Comparison of ENCODE assay signal across 22 cellular contexts in the genomic region with DNA sequence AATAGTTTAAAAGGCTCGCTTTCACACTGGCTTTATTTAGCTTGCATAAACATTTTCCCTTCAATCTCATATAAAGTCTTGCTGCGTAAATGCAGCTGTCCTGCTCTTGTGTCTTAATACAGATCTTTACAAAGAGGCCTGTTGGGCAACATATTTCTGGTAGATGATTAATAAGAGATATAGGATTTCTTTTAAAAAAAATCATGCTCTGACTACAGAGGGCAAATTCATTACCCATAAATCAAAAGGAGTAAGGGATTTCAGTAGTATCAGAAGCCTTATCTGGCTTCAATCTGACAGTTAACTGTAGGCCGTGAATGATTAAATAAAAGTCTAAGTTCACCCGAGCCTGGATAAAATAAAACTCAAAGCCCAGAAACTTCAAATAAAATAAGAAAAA.
"Had no signal": no experiment of that assay in that cellular context is flagged by ENCODE, and none has a peak within 500 bp of the region (broad histone marks: within the 10 kb centered on the region; RNA-seq: fewer than 3 reads in every experiment).

No MANE protein-coding gene starts in this region.

- H3K36me3 ChIP-seq: breast epithelium, gastroesophageal sphincter, heart left ventricle, tibial nerve, uterus had no signal

- H3K36me3 Mint-ChIP-seq: activated CD8-positive, alpha-beta memory T cell treated with anti-CD3 and anti-CD28 coated beads, Interleukin-2, amount 10 ng/mL, durations not matched to agents 7 days and 5 days; activated naive CD8-positive, alpha-beta T cell treated with anti-CD3 and anti-CD28 coated beads, Interleukin-2, amount 10 ng/mL, durations not matched to agents 7 days and 5 days; immature natural killer cell; natural killer cell treated with Interleukin-12 subunit alpha and Interleukin-12 subunit beta and Interleukin-15 and Interleukin-18, amount 100 ng/mL, for 72 hours had no signal

- H3K27me3 Mint-ChIP-seq: activated CD4-positive, alpha-beta memory T cell treated with anti-CD3 and anti-CD28 coated beads, Interleukin-2, amount 10 ng/mL, durations not matched to agents 7 days and 5 days; activated CD8-positive, alpha-beta memory T cell treated with anti-CD3 and anti-CD28 coated beads, Interleukin-2, amount 10 ng/mL, durations not matched to agents 7 days and 5 days; activated naive CD8-positive, alpha-beta T cell treated with anti-CD3 and anti-CD28 coated beads, Interleukin-2, amount 10 ng/mL, durations not matched to agents 7 days and 5 days; activated T-helper 17 cell treated with anti-CD3 and anti-CD28 coated beads, Interleukin-2, amount 50 U/mL, for 72 hours; natural killer cell treated with Interleukin-12 subunit alpha and Interleukin-12 subunit beta and Interleukin-15 and Interleukin-18, amount 100 ng/mL, for 72 hours had no signal

- H3K27ac ChIP-seq: breast epithelium, gastroesophageal sphincter, heart left ventricle, tibial nerve, uterus had no signal

- H3K4me3 ChIP-seq: breast epithelium, gastroesophageal sphincter, heart left ventricle, tibial nerve, uterus had no signal

- H3K27me3 ChIP-seq: breast epithelium, gastroesophageal sphincter, heart left ventricle, tibial nerve, uterus had no signal

- DNase-seq: activated CD4-positive, alpha-beta memory T cell treated with anti-CD3 and anti-CD28 coated beads, Interleukin-2, amount 10 ng/mL, durations not matched to agents 7 days and 5 days; activated CD4-positive, alpha-beta T cell treated with anti-CD3 and anti-CD28 coated beads for 48 hours; activated CD8-positive, alpha-beta memory T cell treated with anti-CD3 and anti-CD28 coated beads, Interleukin-2, amount 10 ng/mL, durations not matched to agents 7 days and 5 days; activated naive CD4-positive, alpha-beta T cell; activated naive CD8-positive, alpha-beta T cell treated with anti-CD3 and anti-CD28 coated beads, Interleukin-2, amount 10 ng/mL, durations not matched to agents 7 days and 5 days; aorta; cerebellar nuclear complex; effector CD4-positive, alpha-beta T cell; heart left ventricle; immature natural killer cell; kidney glomerular epithelial cell; mesenchymal stem cell; nucleus accumbens; posterior cingulate gyrus; stimulated activated CD4-positive, alpha-beta T cell treated with anti-CD3 and anti-CD28 coated beads, Interleukin-2, amount 100 ng/mL, for 24 hours; stimulated activated naive CD4-positive, alpha-beta T cell treated with Interleukin-2 at 50 U/mL for 16 hours; uterus had no signal

- H3K9me3 ChIP-seq: breast epithelium, gastroesophageal sphincter, uterus had no signal

- H3K4me1 ChIP-seq: breast epithelium, heart left ventricle, tibial nerve, uterus had no signal

- H3K4me1 Mint-ChIP-seq: activated CD4-positive, alpha-beta memory T cell treated with anti-CD3 and anti-CD28 coated beads, Interleukin-2, amount 10 ng/mL, durations not matched to agents 7 days and 5 days; activated CD8-positive, alpha-beta memory T cell treated with anti-CD3 and anti-CD28 coated beads, Interleukin-2, amount 10 ng/mL, durations not matched to agents 7 days and 5 days; activated naive CD8-positive, alpha-beta T cell treated with anti-CD3 and anti-CD28 coated beads, Interleukin-2, amount 10 ng/mL, durations not matched to agents 7 days and 5 days; activated T-helper 17 cell treated with anti-CD3 and anti-CD28 coated beads, Interleukin-2, amount 50 U/mL, for 72 hours had no signal

- H3K9me3 Mint-ChIP-seq: activated naive CD8-positive, alpha-beta T cell treated with anti-CD3 and anti-CD28 coated beads, Interleukin-2, amount 10 ng/mL, durations not matched to agents 7 days and 5 days; immature natural killer cell; natural killer cell treated with Interleukin-12 subunit alpha and Interleukin-12 subunit beta and Interleukin-15 and Interleukin-18, amount 100 ng/mL, for 72 hours had no signal

- H3K4me3 Mint-ChIP-seq: activated CD4-positive, alpha-beta memory T cell treated with anti-CD3 and anti-CD28 coated beads, Interleukin-2, amount 10 ng/mL, durations not matched to agents 7 days and 5 days; activated CD8-positive, alpha-beta memory T cell treated with anti-CD3 and anti-CD28 coated beads, Interleukin-2, amount 10 ng/mL, durations not matched to agents 7 days and 5 days; activated naive CD8-positive, alpha-beta T cell treated with anti-CD3 and anti-CD28 coated beads, Interleukin-2, amount 10 ng/mL, durations not matched to agents 7 days and 5 days; activated T-helper 17 cell treated with anti-CD3 and anti-CD28 coated beads, Interleukin-2, amount 50 U/mL, for 72 hours; immature natural killer cell; natural killer cell treated with Interleukin-12 subunit alpha and Interleukin-12 subunit beta and Interleukin-15 and Interleukin-18, amount 100 ng/mL, for 72 hours had no signal

- H3K27ac Mint-ChIP-seq: activated CD4-positive, alpha-beta memory T cell treated with anti-CD3 and anti-CD28 coated beads, Interleukin-2, amount 10 ng/mL, durations not matched to agents 7 days and 5 days; activated CD8-positive, alpha-beta memory T cell treated with anti-CD3 and anti-CD28 coated beads, Interleukin-2, amount 10 ng/mL, durations not matched to agents 7 days and 5 days; activated naive CD8-positive, alpha-beta T cell treated with anti-CD3 and anti-CD28 coated beads, Interleukin-2, amount 10 ng/mL, durations not matched to agents 7 days and 5 days; activated T-helper 17 cell treated with anti-CD3 and anti-CD28 coated beads, Interleukin-2, amount 50 U/mL, for 72 hours; immature natural killer cell; natural killer cell treated with Interleukin-12 subunit alpha and Interleukin-12 subunit beta and Interleukin-15 and Interleukin-18, amount 100 ng/mL, for 72 hours had no signal

- ATAC-seq: activated CD8-positive, alpha-beta memory T cell treated with anti-CD3 and anti-CD28 coated beads, Interleukin-2, amount 10 ng/mL, durations not matched to agents 7 days and 5 days; activated T-helper 17 cell treated with anti-CD3 and anti-CD28 coated beads, Interleukin-2, amount 50 U/mL, for 72 hours; gastroesophageal sphincter; heart left ventricle; natural killer cell treated with Interleukin-12 subunit alpha and Interleukin-12 subunit beta and Interleukin-15 and Interleukin-18, amount 100 ng/mL, for 72 hours had no signal
